8 cellular contexts compared by ENCODE assay signal in genomic region chr14:58637391-58638230, GRCh38. TPM values are rescaled to one million over a fixed set of nuclear protein-coding genes. Genes with fewer than 3 reads are reported as not detected.
DNase-seq lines count a peak whose midpoint lies in the region; ATAC-seq and TF ChIP-seq lines count a peak whose summit lies in the region.

Gene DACT1, plus strand, starts transcription at chr14:58637962. Its CDS starts 241 bp downstream, at chr14:58638203.

- TF ChIP-seq POLR2A in right lobe of liver (IDR thresholded peaks at IDR 0.05), result peak; percentile 49

- peaks cover 0 to 13% (median 2%) of the 10 kb centered on the region in 4 donors for H3K4me1 ChIP-seq in right lobe of liver

- H3K27ac ChIP-seq in right lobe of liver, result peak within 1 kb of the TSS; percentile 67 to 81 (median 78)

- H3K36me3 ChIP-seq in right lobe of liver, result peaks cover 0 to 3% (median 0%) of the 10 kb centered on the region in 4 donors

- peaks cover 32% of the 10 kb centered on the region for H3K27me3 Mint-ChIP-seq in IgD-negative memory B cell

- peaks cover 6 to 26% (median 25%) of the 10 kb centered on the region in 3 donors for H3K4me1 Mint-ChIP-seq in IgD-negative memory B cell

- intact Hi-C loops in right lobe of liver (cut with DNase I), result loop anchor here in 1 of 2 donors (10.0 kb wide), 1 partner anchor 397 kb away; no protein-coding TSS in a partner anchor

- H3K27ac Mint-ChIP-seq in IgD-negative memory B cell, result peak within 1 kb of the TSS in 1 of 3 donors; percentile 14

- DNase-seq in ELR (ENCODE audit: low read depth) (peak; percentile 49), ecto neural progenitor cell (ENCODE audit: low spot score) (peak; percentile 86), right lobe of liver (peak; percentile 65 to 75 (median 70)), NCI-H2107 treated with DMSO at 0.1 percent for 48 hours (lab: John Stamatoyannopoulos, UW; ENCODE audit: unreplicated experiment) (no peak)
- peak; percentile 74 for DNase-seq in activated CD4-positive, alpha-beta T cell treated with anti-CD3 and anti-CD28 coated beads for 48 hours
- DNase-seq in stimulated activated CD4-positive, alpha-beta T cell treated with anti-CD3 and anti-CD28 coated beads, Interleukin-4, amount 100 ng/mL, for 48 hours (ENCODE audit: low read depth in 2 of 2), result peak; percentile 36 to 47

- H3K9me3 ChIP-seq in right lobe of liver, result no peaks in the 10 kb centered on the region

- no peaks in the 10 kb centered on the region for H3K27me3 ChIP-seq in right lobe of liver

- peak within 1 kb of the TSS; percentile 47 to 63 (median 53) for H3K4me3 ChIP-seq in right lobe of liver

- peak within 1 kb of the TSS; percentile 88 to 92 (median 90) for H3K4me3 Mint-ChIP-seq in IgD-negative memory B cell

- H3K9me3 Mint-ChIP-seq in IgD-negative memory B cell, result no peaks in the 10 kb centered on the region

- TF ChIP-seq CTCF in right lobe of liver (IDR thresholded peaks at IDR 0.05), result no peak

- WGBS in right lobe of liver (ENCODE audit: insufficient coverage, low coverage, low lambda C conversion rate, missing lambda C conversion rate), result 0% methylated on average over 10 of the region's 94 CpGs

- no peaks in the 10 kb centered on the region for H3K36me3 Mint-ChIP-seq in IgD-negative memory B cell

- ATAC-seq in GM21447 (IDR thresholded peaks at IDR 0.05; ENCODE audit: unreplicated experiment) (peak; percentile 50), right lobe of liver (peak; percentile 70 to 84 (median 78))

RNA-seq across cellular contexts. Expression of gene DACT1, which starts in this region (rescaled TPM):
- polyA plus RNA-seq in IgD-negative memory B cell, result 0.25 TPM
- total RNA-seq in right lobe of liver, result 1 to 10 TPM; 1.2 to 2.4 (median 1.4) TPM
